Comparison of ENCODE assay signal across 27 cellular contexts in the genomic region with DNA sequence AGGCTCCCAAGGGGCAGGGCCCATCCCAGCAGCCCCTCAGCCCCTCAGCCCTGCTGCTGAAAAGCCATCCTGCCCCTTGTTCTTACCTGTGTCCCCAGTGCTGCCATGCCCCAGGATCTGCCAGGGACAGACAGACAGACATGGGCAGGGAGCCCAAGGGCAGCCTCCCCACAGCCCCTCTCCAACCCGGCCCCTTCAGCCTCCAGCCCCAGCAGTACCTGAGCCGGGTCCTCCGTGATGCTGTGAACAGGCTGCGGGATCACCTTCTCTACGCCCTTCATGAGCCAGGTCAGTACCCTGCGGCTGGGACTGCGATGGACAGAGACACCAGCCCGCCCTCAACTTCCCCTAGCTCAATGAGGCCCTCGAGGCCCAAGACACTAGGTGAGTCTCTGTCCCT. TPM values are rescaled to one million over a fixed set of nuclear protein-coding genes. Genes with fewer than 3 reads are reported as not detected.
"Had no signal": no experiment of that assay in that cellular context is flagged by ENCODE, and none has a peak within 500 bp of the region (broad histone marks: within the 10 kb centered on the region; RNA-seq: fewer than 3 reads in every experiment).

No MANE protein-coding gene starts in this region.

- FAIRE-seq: astrocyte, RCC 7860 had no signal

- H3K27me3 Mint-ChIP-seq: activated naive CD4-positive, alpha-beta T cell treated with anti-CD3 and anti-CD28 coated beads, Interleukin-2, amount 50 U/mL, for 24 hours; activated T-cell treated with anti-CD3 and anti-CD28 coated beads, Interleukin-2, amount 50 U/mL, for 24 hours; T-helper 17 cell had no signal

- H3K27me3 ChIP-seq: MG63 had no signal

- DNase-seq: activated CD4-positive, alpha-beta T cell treated with anti-CD3 and anti-CD28 coated beads for 48 hours; activated CD4-positive, alpha-beta T cell treated with anti-CD3 and anti-CD28 coated beads, Interleukin-2, amount 50 U/mL, for 4 hours; activated CD4-positive, CD25-positive, alpha-beta regulatory T cell treated with anti-CD3 and anti-CD28 coated beads, Interleukin-2, amount 50 U/mL, for 72 hours; activated CD8-positive, alpha-beta T cell treated with anti-CD3 and anti-CD28 coated beads, Interleukin-2, amount 10 ng/mL, durations not matched to agents 7 days and 5 days; activated effector memory CD4-positive, alpha-beta T cell treated with Interleukin-2 at 50 U/mL for 16 hours; activated naive CD4-positive, alpha-beta T cell; activated T-cell treated with anti-CD3 and anti-CD28 coated beads, Interleukin-2, amount 50 U/mL, for 24 hours; amygdala; MG63; MV-4-11; NCI-H1092 treated with DMSO at 0.1 percent for 48 hours; NCI-H1417 treated with DMSO at 0.1 percent for 48 hours; NCI-H187; NCI-H2081; NCI-H446; NCI-H524; PC-3; SHP77 treated with DMSO at 0.1 percent for 48 hours; T-helper 17 cell; T-helper 9 cell had no signal

- H3K36me3 Mint-ChIP-seq: activated naive CD4-positive, alpha-beta T cell treated with anti-CD3 and anti-CD28 coated beads, Interleukin-2, amount 50 U/mL, for 24 hours; brain; WTC11 had no signal

- H3K27ac Mint-ChIP-seq: activated CD8-positive, alpha-beta T cell treated with anti-CD3 and anti-CD28 coated beads, Interleukin-2, amount 10 ng/mL, durations not matched to agents 7 days and 5 days; activated naive CD4-positive, alpha-beta T cell treated with anti-CD3 and anti-CD28 coated beads, Interleukin-2, amount 50 U/mL, for 24 hours; activated T-cell treated with anti-CD3 and anti-CD28 coated beads, Interleukin-2, amount 50 U/mL, for 24 hours; activated T-helper 1 cell treated with anti-CD3 and anti-CD28 coated beads, Interleukin-12 subunit alpha, Interleukin-12 subunit beta, Interleukin-2, Interleukin-4 antibody, amounts not matched to agents 30 ng/mL and 10 ng/mL and 1 ng/mL, durations not matched to agents 14 hours and 24 hours and 36 hours; brain; T-helper 17 cell; WTC11 had no signal

- H3K9me3 ChIP-seq: MG63 had no signal

- H3K4me1 Mint-ChIP-seq: activated naive CD4-positive, alpha-beta T cell treated with anti-CD3 and anti-CD28 coated beads, Interleukin-2, amount 50 U/mL, for 24 hours; T-helper 17 cell had no signal

- ATAC-seq: activated CD8-positive, alpha-beta T cell treated with anti-CD3 and anti-CD28 coated beads, Interleukin-2, amount 10 ng/mL, durations not matched to agents 7 days and 5 days; PC-3; T-helper 17 cell; WTC11 had no signal

- H3K36me3 ChIP-seq: MG63 had no signal

- H3K9me3 Mint-ChIP-seq: activated naive CD4-positive, alpha-beta T cell treated with anti-CD3 and anti-CD28 coated beads, Interleukin-2, amount 50 U/mL, for 24 hours; activated T-cell treated with anti-CD3 and anti-CD28 coated beads, Interleukin-2, amount 50 U/mL, for 24 hours; activated T-helper 1 cell treated with anti-CD3 and anti-CD28 coated beads, Interleukin-12 subunit alpha, Interleukin-12 subunit beta, Interleukin-2, Interleukin-4 antibody, amounts not matched to agents 30 ng/mL and 10 ng/mL and 1 ng/mL, durations not matched to agents 14 hours and 24 hours and 36 hours; brain; WTC11 had no signal

- H3K4me3 ChIP-seq: MG63 had no signal

- H3K4me3 Mint-ChIP-seq: activated CD8-positive, alpha-beta T cell treated with anti-CD3 and anti-CD28 coated beads, Interleukin-2, amount 10 ng/mL, durations not matched to agents 7 days and 5 days; activated naive CD4-positive, alpha-beta T cell treated with anti-CD3 and anti-CD28 coated beads, Interleukin-2, amount 50 U/mL, for 24 hours; activated T-cell treated with anti-CD3 and anti-CD28 coated beads, Interleukin-2, amount 50 U/mL, for 24 hours; activated T-helper 1 cell treated with anti-CD3 and anti-CD28 coated beads, Interleukin-12 subunit alpha, Interleukin-12 subunit beta, Interleukin-2, Interleukin-4 antibody, amounts not matched to agents 30 ng/mL and 10 ng/mL and 1 ng/mL, durations not matched to agents 14 hours and 24 hours and 36 hours; brain; T-helper 17 cell; WTC11 had no signal

RNA-seq across cellular contexts. Expression of gene CNGB1, which starts 8.2 kb away (rescaled TPM):
- total RNA-seq: activated CD8-positive, alpha-beta T cell treated with anti-CD3 and anti-CD28 coated beads, Interleukin-2, amount 10 ng/mL, durations not matched to agents 7 days and 5 days; activated T-helper 1 cell treated with anti-CD3 and anti-CD28 coated beads, Interleukin-12 subunit alpha, Interleukin-12 subunit beta, Interleukin-2, Interleukin-4 antibody, amounts not matched to agents 30 ng/mL and 10 ng/mL and 1 ng/mL, durations not matched to agents 14 hours and 24 hours and 36 hours; astrocyte; SK-MEL-5; T-helper 17 cell; WTC11 had no signal
